ENCODE assay signal across 10 cellular contexts in genomic region chr10:11573497-11573896, GRCh38. TPM values are rescaled to one million over a fixed set of nuclear protein-coding genes. Genes with fewer than 3 reads are reported as not detected.
DNase-seq lines count a peak whose midpoint lies in the region; ATAC-seq and TF ChIP-seq lines count a peak whose summit lies in the region.
"Had no signal": no experiment of that assay in that cellular context is flagged by ENCODE, and none has a peak within 500 bp of the region (broad histone marks: within the 10 kb centered on the region; RNA-seq: fewer than 3 reads in every experiment).

No MANE protein-coding gene starts in this region.

- peaks cover 2% of the 10 kb centered on the region for H3K36me3 Mint-ChIP-seq in progenitor cell of endocrine pancreas (ENCODE audit: insufficient read depth)

- no peak overlapping the region for H3K4me3 Mint-ChIP-seq in progenitor cell of endocrine pancreas (ENCODE audit: low read depth)
- H3K4me3 Mint-ChIP-seq: H9, neural crest cell had no signal

- DNase-seq in astrocyte of the hippocampus (ENCODE audit: low read depth, low spot score) (peak; percentile 28), progenitor cell of endocrine pancreas (ENCODE audit: low spot score, unreplicated experiment) (no peak), RKO (ENCODE audit: low spot score) (no peak), middle frontal gyrus (ENCODE audit: extremely low spot score, low spot score) (no peak), DMS53 treated with DMSO at 0.1 percent for 48 hours (lab: John Stamatoyannopoulos, UW; ENCODE audit: unreplicated experiment) (no peak)
- DNase-seq: H9 had no signal

- H3K27me3 Mint-ChIP-seq in progenitor cell of endocrine pancreas = no peaks in the 10 kb centered on the region

- ATAC-seq in GM18519 (IDR thresholded peaks at IDR 0.05; ENCODE audit: low FRiP score, unreplicated experiment) (peak; percentile 49), HG03066 (IDR thresholded peaks at IDR 0.05; ENCODE audit: low read depth, unreplicated experiment) (peak; percentile 65), GM21367 (IDR thresholded peaks at IDR 0.05; ENCODE audit: unreplicated experiment) (no peak)

- no peak for TF ChIP-seq CTCF in progenitor cell of endocrine pancreas (IDR thresholded peaks at IDR 0.05; ENCODE audit: unreplicated experiment)

- peaks cover 10% of the 10 kb centered on the region for H3K4me1 Mint-ChIP-seq in progenitor cell of endocrine pancreas (ENCODE audit: low read depth)

- H3K27ac Mint-ChIP-seq in progenitor cell of endocrine pancreas = peak overlapping the region; percentile 8

- H3K9me3 Mint-ChIP-seq in progenitor cell of endocrine pancreas (ENCODE audit: low read depth) = peaks cover 2% of the 10 kb centered on the region
- H3K9me3 Mint-ChIP-seq: neural crest cell had no signal

RNA-seq across cellular contexts. Expression of gene USP6NL, which starts 38.0 kb away (rescaled TPM):
- 37.3 and 39.2 TPM in 2 replicates for total RNA-seq in progenitor cell of endocrine pancreas
